In genomic region chr7:7745966-7746365, GRCh38 we compare ENCODE assay signal across 26 cellular contexts.
"Had no signal": no experiment of that assay in that cellular context is flagged by ENCODE, and none has a peak within 500 bp of the region (broad histone marks: within the 10 kb centered on the region; RNA-seq: fewer than 3 reads in every experiment).

No MANE protein-coding gene starts in this region.

- DNase-seq: activated CD4-positive, alpha-beta T cell treated with anti-CD3 and anti-CD28 coated beads, Interleukin-2, amount 10 ng/mL, durations not matched to agents 7 days and 5 days; activated CD8-positive, alpha-beta T cell treated with anti-CD3 and anti-CD28 coated beads, Interleukin-2, amount 10 ng/mL, durations not matched to agents 7 days and 5 days; activated gamma-delta T cell treated with Interleukin-2 at 50 U/mL for 16 hours; anterior cingulate cortex; caudate nucleus; effector CD4-positive, alpha-beta T cell; foreskin keratinocyte; immature natural killer cell; nucleus accumbens; stimulated activated CD4-positive, alpha-beta T cell treated with anti-CD3 and anti-CD28 coated beads, Interleukin-15, amount 100 ng/mL, for 24 hours; stimulated activated naive CD4-positive, alpha-beta T cell; T1000 had no signal

- H3K27ac Mint-ChIP-seq: activated CD4-positive, alpha-beta T cell treated with anti-CD3 and anti-CD28 coated beads, Interleukin-2, amount 10 ng/mL, durations not matched to agents 7 days and 5 days; activated CD8-positive, alpha-beta T cell treated with anti-CD3 and anti-CD28 coated beads, Interleukin-2, amount 10 ng/mL, durations not matched to agents 7 days and 5 days; activated naive CD4-positive, alpha-beta T cell treated with anti-CD3 and anti-CD28 coated beads, Interleukin-2, amount 50 U/mL, for 24 hours; activated T-helper 1 cell treated with anti-CD3 and anti-CD28 coated beads, Interleukin-12 subunit alpha, Interleukin-12 subunit beta, Interleukin-2, Interleukin-4 antibody, amounts not matched to agents 30 ng/mL and 10 ng/mL and 1 ng/mL, durations not matched to agents 14 hours and 24 hours and 36 hours; dendritic cell treated with granulocyte-macrophage colony-stimulating factor and Interleukin-4, amounts not matched to agents 40 ng/mL and 50 ng/mL, for 4 days; immature natural killer cell; memory B cell; T-helper 1 cell treated with Interleukin-12 subunit alpha and Interleukin-12 subunit beta and Interleukin-4 antibody, amounts not matched to agents 30 μg/mL and 1 μg/mL, for 36 hours; type B pancreatic cell had no signal

- H3K4me2 ChIP-seq: hepatocyte had no signal

- H3K9me3 ChIP-seq: body of pancreas, thoracic aorta, vagina had no signal

- H3K27me3 ChIP-seq: body of pancreas, foreskin keratinocyte, hepatocyte, vagina had no signal

- H3K27me3 Mint-ChIP-seq: activated CD4-positive, alpha-beta T cell treated with anti-CD3 and anti-CD28 coated beads, Interleukin-2, amount 10 ng/mL, durations not matched to agents 7 days and 5 days; activated naive CD4-positive, alpha-beta T cell treated with anti-CD3 and anti-CD28 coated beads, Interleukin-2, amount 50 U/mL, for 24 hours; dendritic cell treated with granulocyte-macrophage colony-stimulating factor and Interleukin-4, amounts not matched to agents 40 ng/mL and 50 ng/mL, for 4 days; memory B cell; type B pancreatic cell had no signal

- FAIRE-seq: endometrium, small intestine had no signal

- H3K4me1 ChIP-seq: foreskin keratinocyte had no signal

- ATAC-seq: activated CD4-positive, CD25-positive, alpha-beta regulatory T cell treated with anti-CD3 and anti-CD28 coated beads, Interleukin-2, amount 50 U/mL, for 24 hours; activated CD8-positive, alpha-beta T cell treated with anti-CD3 and anti-CD28 coated beads, Interleukin-2, amount 10 ng/mL, durations not matched to agents 7 days and 5 days; body of pancreas; foreskin keratinocyte; sciatic nerve had no signal

- H3K4me3 ChIP-seq: body of pancreas, hepatocyte, thoracic aorta, vagina had no signal

- H2AFZ ChIP-seq: hepatocyte had no signal

- H3K36me3 ChIP-seq: thoracic aorta, vagina had no signal

- H3K4me3 Mint-ChIP-seq: activated CD4-positive, alpha-beta T cell treated with anti-CD3 and anti-CD28 coated beads, Interleukin-2, amount 10 ng/mL, durations not matched to agents 7 days and 5 days; activated CD8-positive, alpha-beta T cell treated with anti-CD3 and anti-CD28 coated beads, Interleukin-2, amount 10 ng/mL, durations not matched to agents 7 days and 5 days; activated naive CD4-positive, alpha-beta T cell treated with anti-CD3 and anti-CD28 coated beads, Interleukin-2, amount 50 U/mL, for 24 hours; activated T-helper 1 cell treated with anti-CD3 and anti-CD28 coated beads, Interleukin-12 subunit alpha, Interleukin-12 subunit beta, Interleukin-2, Interleukin-4 antibody, amounts not matched to agents 30 ng/mL and 10 ng/mL and 1 ng/mL, durations not matched to agents 14 hours and 24 hours and 36 hours; dendritic cell treated with granulocyte-macrophage colony-stimulating factor and Interleukin-4, amounts not matched to agents 40 ng/mL and 50 ng/mL, for 4 days; immature natural killer cell; memory B cell; T-helper 1 cell treated with Interleukin-12 subunit alpha and Interleukin-12 subunit beta and Interleukin-4 antibody, amounts not matched to agents 30 μg/mL and 1 μg/mL, for 36 hours; type B pancreatic cell had no signal

- H3K36me3 Mint-ChIP-seq: type B pancreatic cell had no signal

- H3K79me2 ChIP-seq: hepatocyte had no signal

- H3K9me3 Mint-ChIP-seq: activated CD4-positive, alpha-beta T cell treated with anti-CD3 and anti-CD28 coated beads, Interleukin-2, amount 10 ng/mL, durations not matched to agents 7 days and 5 days; activated naive CD4-positive, alpha-beta T cell treated with anti-CD3 and anti-CD28 coated beads, Interleukin-2, amount 50 U/mL, for 24 hours; activated T-helper 1 cell treated with anti-CD3 and anti-CD28 coated beads, Interleukin-12 subunit alpha, Interleukin-12 subunit beta, Interleukin-2, Interleukin-4 antibody, amounts not matched to agents 30 ng/mL and 10 ng/mL and 1 ng/mL, durations not matched to agents 14 hours and 24 hours and 36 hours; dendritic cell treated with granulocyte-macrophage colony-stimulating factor and Interleukin-4, amounts not matched to agents 40 ng/mL and 50 ng/mL, for 4 days; immature natural killer cell; memory B cell; T-helper 1 cell treated with Interleukin-12 subunit alpha and Interleukin-12 subunit beta and Interleukin-4 antibody, amounts not matched to agents 30 μg/mL and 1 μg/mL, for 36 hours had no signal

- H3K27ac ChIP-seq: body of pancreas, foreskin keratinocyte, hepatocyte, thoracic aorta, vagina had no signal
